10 cellular contexts compared by ENCODE assay signal in the genomic region with DNA sequence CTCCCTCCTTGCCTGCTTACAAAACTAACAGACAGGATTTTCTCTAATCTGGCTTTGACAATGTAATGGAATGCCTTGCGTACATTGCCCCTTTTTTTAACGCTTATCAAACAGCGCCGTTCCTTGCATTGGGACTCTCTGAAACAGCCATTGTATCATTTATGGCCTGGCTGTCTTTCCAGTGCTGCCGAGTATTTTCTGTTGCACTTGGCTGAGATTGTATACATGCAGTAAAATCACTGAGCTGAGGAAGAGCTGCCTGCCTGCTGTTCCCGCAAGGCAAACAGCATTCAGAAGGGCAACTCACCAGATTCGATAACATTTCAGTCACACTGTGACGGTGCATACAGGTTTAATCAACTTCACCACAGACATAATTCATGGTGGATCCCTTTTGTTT.
A peak's percentile ranks its signal among the peaks of the same experiment; 100 is the strongest.
DNase-seq lines count a peak whose midpoint lies in the region; TF ChIP-seq lines count a peak whose summit lies in the region.
"Had no signal": no experiment of that assay in that cellular context is flagged by ENCODE, and none has a peak within 500 bp of the region (broad histone marks: within the 10 kb centered on the region; RNA-seq: fewer than 3 reads in every experiment).

No MANE protein-coding gene starts in this region.

- no peaks in the 10 kb centered on the region; the same call in 1 of the 2 replicates for H3K27me3 ChIP-seq in MG63
- no peaks in the 10 kb centered on the region for H3K27me3 ChIP-seq in hepatocyte
- H3K27me3 ChIP-seq in spleen (replicated peaks in 1 of 7) = peaks cover 0 to 7% (median 0%) of the 10 kb centered on the region in 7 donors
- no peaks in the 10 kb centered on the region for H3K27me3 ChIP-seq in trophoblast cell (ENCODE audit: insufficient read depth, low read length)

- H3K4me1 ChIP-seq in hepatocyte (ENCODE audit: insufficient read depth) (no peaks in the 10 kb centered on the region), spleen (no peaks in the 10 kb centered on the region), trophoblast cell (ENCODE audit: control insufficient read depth in 1 of 2, insufficient read depth in 2 of 2, low read length in 2 of 2) (no peaks in the 10 kb centered on the region)

- intact Hi-C loops in spleen (cut with DNase I; ENCODE audit: low total_unique reads) = no loop called here

- no peak overlapping the region for H3K23ac ChIP-seq in trophoblast cell (ENCODE audit: low read length)

- no peak overlapping the region for H3K18ac ChIP-seq in trophoblast cell (ENCODE audit: low read length)

- no peak for TF ChIP-seq POLR2A in spleen (IDR thresholded peaks at IDR 0.05)

- H3K79me1 ChIP-seq in trophoblast cell (ENCODE audit: low read length) = no peaks in the 10 kb centered on the region

- no peak overlapping the region for H3K27ac ChIP-seq in hepatocyte
- no peak overlapping the region for H3K27ac ChIP-seq in spleen
- H3K27ac ChIP-seq in trophoblast cell (ENCODE audit: low read depth, low read length) = no peak overlapping the region
- H3K27ac ChIP-seq: SK-N-MC had no signal

- H3K4ac ChIP-seq in trophoblast cell (ENCODE audit: low read depth, low read length) = no peak overlapping the region

- no peak overlapping the region for H3K9ac ChIP-seq in trophoblast cell (ENCODE audit: low read length)

- no peak overlapping the region for H4K8ac ChIP-seq in trophoblast cell (ENCODE audit: low read depth, low read length)

- H4K20me1 ChIP-seq in hepatocyte (ENCODE audit: insufficient read depth, poor library complexity, severe bottlenecking) = no peaks in the 10 kb centered on the region

- H4K91ac ChIP-seq in trophoblast cell (ENCODE audit: low read depth, low read length) = no peak overlapping the region

- H2BK12ac ChIP-seq in trophoblast cell (ENCODE audit: low read length) = no peak overlapping the region

- DNase-seq in MG63 = peak; percentile 5
- peak; percentile 10 for DNase-seq in hepatocyte (ENCODE audit: low spot score)
- peak; percentile 52 for DNase-seq in superior temporal gyrus (ENCODE audit: extremely low spot score)
- no peak for DNase-seq in spleen
- no peak for DNase-seq in trophoblast cell
- DNase-seq in NCI-H1694 treated with DMSO at 0.1 percent for 48 hours (lab: John Stamatoyannopoulos, UW) = no peak
- DNase-seq: activated naive CD4-positive, alpha-beta T cell treated with Interleukin-2 at 50 U/mL for 16 hours; stimulated activated CD4-positive, alpha-beta T cell treated with anti-CD3 and anti-CD28 coated beads, Interleukin-4, amount 100 ng/mL, for 4 hours had no signal

- no peak overlapping the region for H2AK5ac ChIP-seq in trophoblast cell (ENCODE audit: low read length)

- no peak overlapping the region for H2BK5ac ChIP-seq in trophoblast cell (ENCODE audit: low read depth, low read length, poor library complexity)

- H4K12ac ChIP-seq in trophoblast cell (ENCODE audit: low read depth, low read length) = no peak overlapping the region

- H3K4me2 ChIP-seq in hepatocyte (peak overlapping the region; percentile 58), trophoblast cell (ENCODE audit: low read length) (no peak overlapping the region)

- H3K14ac ChIP-seq in trophoblast cell (ENCODE audit: low read length) = no peak overlapping the region

- peak overlapping the region; percentile 31 for H2AFZ ChIP-seq in hepatocyte
- H2AFZ ChIP-seq in trophoblast cell (ENCODE audit: insufficient read depth, low read length, poor library complexity) = no peak overlapping the region

- WGBS in hepatocyte (ENCODE audit: low lambda C conversion rate, missing lambda C conversion rate) = 51% methylated on average over 8 of the region's 8 CpGs
- 84 to 91% (median 85%) methylated on average over 8 of the region's 8 CpGs for WGBS in spleen, 5 donors
- no CpG with 5 or more reads among the region's 8 CpGs for WGBS in trophoblast cell (ENCODE audit: extremely low coverage, insufficient coverage, insufficient read length)

- no peaks in the 10 kb centered on the region for H3K9me2 ChIP-seq in hepatocyte (replicated peaks; ENCODE audit: insufficient read depth)

- no peaks in the 10 kb centered on the region for H3K9me3 ChIP-seq in MG63
- no peaks in the 10 kb centered on the region for H3K9me3 ChIP-seq in hepatocyte (ENCODE audit: low read depth)
- H3K9me3 ChIP-seq in spleen = peaks cover 0 to 5% (median 0%) of the 10 kb centered on the region in 8 donors
- no peaks in the 10 kb centered on the region for H3K9me3 ChIP-seq in trophoblast cell (ENCODE audit: insufficient read depth, low read depth, low read length)

- peak overlapping the region; percentile 31 for H3K4me3 ChIP-seq in MG63
- H3K4me3 ChIP-seq in WI38 (ENCODE audit: low read depth, low read length) = peak overlapping the region; percentile 28
- H3K4me3 ChIP-seq in hepatocyte = no peak overlapping the region
- no peak overlapping the region for H3K4me3 ChIP-seq in spleen
- H3K4me3 ChIP-seq in trophoblast cell (ENCODE audit: low read depth, low read length) = no peak overlapping the region
- H3K4me3 ChIP-seq: SK-N-MC had no signal

- H3K79me2 ChIP-seq in hepatocyte (no peaks in the 10 kb centered on the region), trophoblast cell (ENCODE audit: control insufficient read depth, insufficient read depth, low read length, poor library complexity) (no peaks in the 10 kb centered on the region)

- H3K36me3 ChIP-seq in MG63 (no peaks in the 10 kb centered on the region), hepatocyte (replicated peaks; ENCODE audit: insufficient read depth, low read depth) (no peaks in the 10 kb centered on the region), spleen (no peaks in the 10 kb centered on the region), trophoblast cell (ENCODE audit: control insufficient read depth in 1 of 2, insufficient read depth in 2 of 2, low read length in 2 of 2) (no peaks in the 10 kb centered on the region)

- TF ChIP-seq CTCF in WI38 (IDR thresholded peaks at IDR 0.05; ENCODE audit: low read depth, low read length) = no peak
- TF ChIP-seq CTCF in hepatocyte (IDR thresholded peaks at IDR 0.05; ENCODE audit: poor library complexity) = no peak
- TF ChIP-seq CTCF in spleen (IDR thresholded peaks at IDR 0.05 in 8 of 11, conservative IDR thresholded peaks at IDR 0.05 in 3 of 11) = no peak

- no peak overlapping the region for H2BK120ac ChIP-seq in trophoblast cell (ENCODE audit: insufficient read depth, low read length, poor library complexity)

Comparison
In these comparisons a context has a peak if more than half of its experiments do, and no peak if none do; other contexts are left out.
1. DNase-seq: peak in MG63 (single experiment), hepatocyte (single experiment) and superior temporal gyrus (single experiment); none in spleen (single experiment), trophoblast cell (0 of 2) and NCI-H1694 treated with DMSO at 0.1 percent for 48 hours (single experiment).
2. H3K4me3 ChIP-seq: peak in MG63 (single experiment) and WI38 (single experiment); none in hepatocyte (single experiment), spleen (0 of 8) and trophoblast cell (single experiment).